ENCODE assay signal across 8 cellular contexts in the genomic region with DNA sequence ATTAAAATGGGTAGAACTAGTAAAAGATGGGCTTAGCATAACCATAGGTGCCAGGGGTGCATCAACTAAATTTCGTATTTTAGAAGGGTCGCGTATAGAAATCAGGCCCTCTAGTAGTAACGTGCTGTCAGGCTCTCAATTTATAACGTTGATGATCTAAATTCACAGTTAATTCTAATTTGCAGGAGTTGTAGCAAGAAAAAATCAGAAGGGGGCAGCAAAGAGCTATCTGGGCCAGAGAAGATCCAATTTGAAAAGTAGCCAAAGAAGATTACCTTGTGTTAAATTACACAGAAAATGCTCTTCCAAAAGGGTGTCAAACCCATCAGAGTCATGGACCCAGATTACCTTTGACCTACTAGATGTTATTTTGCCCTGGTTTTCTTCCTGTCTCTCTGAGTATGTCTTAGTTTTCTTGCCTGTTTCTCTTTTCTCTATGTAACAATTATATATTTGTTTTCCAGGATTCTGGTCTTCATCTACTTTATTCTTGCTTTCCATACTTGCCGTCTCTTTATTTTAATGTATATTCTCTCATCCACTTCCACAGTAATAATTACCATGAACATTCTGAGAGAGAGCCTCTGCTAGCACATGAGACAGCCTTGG.
DNase-seq lines count a peak whose midpoint lies in the region; ATAC-seq and TF ChIP-seq lines count a peak whose summit lies in the region.

No MANE protein-coding gene starts in this region.

- ATAC-seq in HG03066 (IDR thresholded peaks at IDR 0.05; ENCODE audit: low read depth, unreplicated experiment) (peak; percentile 77), GM19463 (IDR thresholded peaks at IDR 0.05; ENCODE audit: unreplicated experiment) (no peak)

- H3K4me3 ChIP-seq in effector memory CD4-positive, alpha-beta T cell (ENCODE audit: insufficient read depth, low read depth, low read length, poor library complexity, severe bottlenecking) = no peak overlapping the region

- DNase-seq in NCI-H526 (lab: John Stamatoyannopoulos, UW) (peak; percentile 5 to 31), cerebellum (ENCODE audit: low spot score) (peak; percentile 7), myocyte (ENCODE audit: low read depth) (peak; percentile 3)
- no peak for DNase-seq in effector memory CD4-positive, alpha-beta T cell

- TF ChIP-seq CTCF in 22Rv1 (IDR thresholded peaks at IDR 0.05) (peak; percentile 88), GM12873 (IDR thresholded peaks at IDR 0.05; ENCODE audit: insufficient read depth, low read depth, low read length, missing control alignments) (peak; percentile 71)

- peak overlapping the region; percentile 45 for H3K27ac ChIP-seq in 22Rv1
- no peak overlapping the region for H3K27ac ChIP-seq in effector memory CD4-positive, alpha-beta T cell (ENCODE audit: insufficient read depth, low read length, poor library complexity, severe bottlenecking)

- no peaks in the 10 kb centered on the region for H3K4me1 ChIP-seq in effector memory CD4-positive, alpha-beta T cell (ENCODE audit: control insufficient read depth, insufficient read depth, low read length, poor library complexity, severe bottlenecking)

- H3K9me3 ChIP-seq in effector memory CD4-positive, alpha-beta T cell (ENCODE audit: control insufficient read depth, low read length) = no peaks in the 10 kb centered on the region

- no peaks in the 10 kb centered on the region for H3K36me3 ChIP-seq in effector memory CD4-positive, alpha-beta T cell (ENCODE audit: control insufficient read depth, insufficient read depth, low read length)

- H3K27me3 ChIP-seq in effector memory CD4-positive, alpha-beta T cell (replicated peaks; ENCODE audit: control insufficient read depth, insufficient read depth, low read length, poor library complexity, severe bottlenecking) = no peaks in the 10 kb centered on the region

Comparison
In these comparisons a context has a peak if more than half of its experiments do, and no peak if none do; other contexts are left out.
1. DNase-seq: peak in NCI-H526 (2 of 2), cerebellum (single experiment) and myocyte (single experiment); none in effector memory CD4-positive, alpha-beta T cell (0 of 3).